ENCODE assay signal across 9 cellular contexts in the genomic region with DNA sequence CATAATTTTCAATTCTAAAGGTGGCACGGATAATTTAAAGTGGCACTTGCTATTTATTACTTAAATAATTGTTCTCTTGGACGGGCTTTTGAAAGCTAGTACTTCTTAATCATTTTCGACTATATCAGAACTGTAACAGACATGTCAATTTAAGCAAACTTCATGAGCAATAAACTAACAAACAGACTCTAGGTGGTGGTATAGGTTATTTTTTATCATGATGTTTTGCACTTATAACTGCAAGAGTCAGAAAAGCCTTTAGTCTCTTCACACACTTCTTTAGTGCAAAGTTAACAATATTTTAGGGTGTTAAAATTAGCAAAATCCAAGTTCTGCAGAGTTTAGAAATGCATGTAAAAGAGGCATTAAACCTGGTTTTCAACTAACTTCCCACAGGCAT. TPM values are rescaled to one million over a fixed set of nuclear protein-coding genes. Genes with fewer than 3 reads are reported as not detected.
DNase-seq lines count a peak whose midpoint lies in the region; ATAC-seq and TF ChIP-seq lines count a peak whose summit lies in the region.
"Had no signal": no experiment of that assay in that cellular context is flagged by ENCODE, and none has a peak within 500 bp of the region (broad histone marks: within the 10 kb centered on the region; RNA-seq: fewer than 3 reads in every experiment).

No MANE protein-coding gene starts in this region.

- peaks cover 0 to 2% (median 0%) of the 10 kb centered on the region in 7 donors for H3K9me3 Mint-ChIP-seq in CD4-positive, CD25-positive, alpha-beta regulatory T cell

- H2AFZ ChIP-seq in mammary epithelial cell (ENCODE audit: low read depth, low read length) = no peak overlapping the region

- ATAC-seq in CD4-positive, CD25-positive, alpha-beta regulatory T cell (ENCODE audit: low read depth in 2 of 2) = no peak
- ATAC-seq in HG03108 (IDR thresholded peaks at IDR 0.05; ENCODE audit: unreplicated experiment) (no peak), GM21526 (IDR thresholded peaks at IDR 0.05; ENCODE audit: low FRiP score, unreplicated experiment) (no peak)

- peaks cover 15 to 70% (median 38%) of the 10 kb centered on the region in 4 donors for H3K4me1 Mint-ChIP-seq in CD4-positive, CD25-positive, alpha-beta regulatory T cell

- H3K9ac ChIP-seq in mammary epithelial cell (ENCODE audit: insufficient read depth, low read length) (peak overlapping the region; percentile 97), mucosa of rectum (ENCODE audit: low read depth in 1 of 2, low read length in 2 of 2) (peak overlapping the region; percentile 60 to 87)

- BruUV-seq in mammary epithelial cell (replicated peaks; lab: Mats Ljungman, UMichigan) = no TSS peak

- peak overlapping the region; percentile 86 to 95 (median 89) for H3K4me3 Mint-ChIP-seq in CD4-positive, CD25-positive, alpha-beta regulatory T cell

- WGBS in mammary epithelial cell (ENCODE audit: low coverage, missing lambda C conversion rate) = 55% methylated on average over 3 of the region's 3 CpGs

- in situ Hi-C loops in mammary epithelial cell (cut with MboI; ENCODE audit: low sequenced_read_pairs in 2 of 2) = loop anchor here in 1 of 2 donors (10.0 kb wide), 2 partner anchors 162 to 422 kb away; no protein-coding TSS in a partner anchor

- peaks cover 18% of the 10 kb centered on the region for H3K27me3 ChIP-seq in CD4-positive, CD25-positive, alpha-beta regulatory T cell (ENCODE audit: control insufficient read depth, insufficient read depth, low read length)
- H3K27me3 ChIP-seq in mammary epithelial cell (ENCODE audit: insufficient read depth, low read length) = no peaks in the 10 kb centered on the region
- H3K27me3 ChIP-seq in mucosa of rectum (ENCODE audit: control insufficient read depth in 2 of 2, insufficient read depth in 2 of 2, low read length in 2 of 2) = no peaks in the 10 kb centered on the region
- H3K27me3 ChIP-seq: neutrophil had no signal

- peaks cover 58% of the 10 kb centered on the region for H3K27me3 Mint-ChIP-seq in CD4-positive, CD25-positive, alpha-beta regulatory T cell

- no peaks in the 10 kb centered on the region for H4K20me1 ChIP-seq in mammary epithelial cell (ENCODE audit: insufficient read depth, low read length)

- peak overlapping the region; percentile 6 to 89 (median 71) for H3K27ac Mint-ChIP-seq in CD4-positive, CD25-positive, alpha-beta regulatory T cell

- peak overlapping the region; percentile 73 for H3K4me3 ChIP-seq in CD4-positive, CD25-positive, alpha-beta regulatory T cell (ENCODE audit: low read depth, low read length)
- H3K4me3 ChIP-seq in mammary epithelial cell (replicated peaks in 1 of 3; ENCODE audit: insufficient read depth in 1 of 3, low read depth in 2 of 3, low read length in 3 of 3) = peak overlapping the region; percentile 80 to 82 (median 81)
- H3K4me3 ChIP-seq in mucosa of rectum (ENCODE audit: low read length in 2 of 2) = peak overlapping the region; percentile 74 to 82

- intact Hi-C loops in mammary epithelial cell (cut with micrococcal nuclease) = loop anchor here (5.0 to 10.0 kb wide), 3 partner anchors 45 to 678 kb away; partner anchors contain the start of gene HSPA13

- CTCF ChIA-PET in mammary epithelial cell (lab: Charles Lee; ENCODE audit: low non-redundant PET) = no interaction called here

- no peaks in the 10 kb centered on the region for H3K9me3 ChIP-seq in CD4-positive, CD25-positive, alpha-beta regulatory T cell (ENCODE audit: control insufficient read depth in 2 of 2, low read length in 2 of 2)
- H3K9me3 ChIP-seq in mammary epithelial cell (replicated peaks; ENCODE audit: insufficient read depth, low read length) = no peaks in the 10 kb centered on the region
- H3K9me3 ChIP-seq in mucosa of rectum (ENCODE audit: control insufficient read depth in 2 of 2, low read length in 2 of 2) = no peaks in the 10 kb centered on the region
- H3K9me3 ChIP-seq: neutrophil had no signal

- dilution Hi-C loops in mammary epithelial cell (cut with HindIII; ENCODE audit: low sequenced_read_pairs) = no loop called here

- no peaks in the 10 kb centered on the region for H3K36me3 Mint-ChIP-seq in CD4-positive, CD25-positive, alpha-beta regulatory T cell

- H3K27ac ChIP-seq in CD4-positive, CD25-positive, alpha-beta regulatory T cell (ENCODE audit: insufficient read depth, low read length, poor library complexity, severe bottlenecking) = peak overlapping the region; percentile 42
- H3K27ac ChIP-seq in mammary epithelial cell (ENCODE audit: insufficient read depth, low read depth, low read length) (peak overlapping the region; percentile 92), mucosa of rectum (ENCODE audit: low read depth in 2 of 2, low read length in 2 of 2) (peak overlapping the region in 1 of 2 donors; percentile 87)

- DNase-seq in CD4-positive, CD25-positive, alpha-beta regulatory T cell = peak in 2 of 3 donors; percentile 44 to 59
- peak; percentile 27 for DNase-seq in M059J (ENCODE audit: low read depth)
- DNase-seq in mammary epithelial cell = no peak
- DNase-seq in C1 segment of cervical spinal cord (lab: John Stamatoyannopoulos, UW) = no peak
- DNase-seq in NCI-H1694 (lab: John Stamatoyannopoulos, UW) = no peak

- peak in 1 of 2 donors; percentile 32 for TF ChIP-seq CTCF in mammary epithelial cell (conservative IDR thresholded peaks at IDR 0.05 in 1 of 2, IDR thresholded peaks at IDR 0.05 in 1 of 2; ENCODE audit: extremely low read depth in 1 of 2, insufficient read depth in 1 of 2, low read depth in 1 of 2, low read length in 2 of 2)

- H3K79me2 ChIP-seq in mammary epithelial cell (ENCODE audit: insufficient read depth, low read length) = peaks cover 80% of the 10 kb centered on the region

- H3K4me2 ChIP-seq in mammary epithelial cell (ENCODE audit: insufficient read depth, low read depth, low read length) = peak overlapping the region; percentile 84

- peaks cover 27% of the 10 kb centered on the region for H3K4me1 ChIP-seq in CD4-positive, CD25-positive, alpha-beta regulatory T cell (ENCODE audit: control insufficient read depth, insufficient read depth, low read length, poor library complexity, severe bottlenecking)
- H3K4me1 ChIP-seq in mammary epithelial cell (ENCODE audit: insufficient read depth, low read length) (peaks cover 27% of the 10 kb centered on the region), mucosa of rectum (ENCODE audit: control insufficient read depth in 2 of 2, insufficient read depth in 2 of 2, low read length in 2 of 2) (peaks cover 22 to 48% of the 10 kb centered on the region in 2 donors)

- H3K36me3 ChIP-seq in CD4-positive, CD25-positive, alpha-beta regulatory T cell (ENCODE audit: control insufficient read depth, insufficient read depth, low read length) = no peaks in the 10 kb centered on the region
- H3K36me3 ChIP-seq in mammary epithelial cell (ENCODE audit: insufficient read depth, low read length) (no peaks in the 10 kb centered on the region), mucosa of rectum (ENCODE audit: control insufficient read depth in 2 of 2, insufficient read depth in 2 of 2, low read length in 2 of 2) (no peaks in the 10 kb centered on the region)
- H3K36me3 ChIP-seq: neutrophil had no signal

RNA-seq across cellular contexts. Expression of gene NRIP1, which starts 2.2 kb away (rescaled TPM):
- 14.6 TPM for total RNA-seq in CD4-positive, CD25-positive, alpha-beta regulatory T cell
- 10 to 100 TPM; 11.6 to 20.3 (median 12.6) TPM for polyA plus RNA-seq in CD4-positive, CD25-positive, alpha-beta regulatory T cell
- total RNA-seq in M059J (2014; rRNA removed; shearing (Covaris generic)) = 14.1 and 17.2 TPM in 2 replicates
- total RNA-seq in mammary epithelial cell = 10 to 100 TPM; 40.8 to 73.7 TPM
- 13.5 TPM for polyA plus RNA-seq in mammary epithelial cell
- 100 TPM for polyA minus RNA-seq in mammary epithelial cell

Comparison
In these comparisons a context has a peak if more than half of its experiments do, and no peak if none do; other contexts are left out.
1. DNase-seq: peak in CD4-positive, CD25-positive, alpha-beta regulatory T cell (2 of 3) and M059J (single experiment); none in mammary epithelial cell (single experiment), C1 segment of cervical spinal cord (0 of 14) and NCI-H1694 (single experiment).
2. Peak in every context shown above with its lines, with median percentiles within 50 percentile points of each other: H3K4me3 ChIP-seq.